ENCODE assay signal across 18 cellular contexts in the genomic region with DNA sequence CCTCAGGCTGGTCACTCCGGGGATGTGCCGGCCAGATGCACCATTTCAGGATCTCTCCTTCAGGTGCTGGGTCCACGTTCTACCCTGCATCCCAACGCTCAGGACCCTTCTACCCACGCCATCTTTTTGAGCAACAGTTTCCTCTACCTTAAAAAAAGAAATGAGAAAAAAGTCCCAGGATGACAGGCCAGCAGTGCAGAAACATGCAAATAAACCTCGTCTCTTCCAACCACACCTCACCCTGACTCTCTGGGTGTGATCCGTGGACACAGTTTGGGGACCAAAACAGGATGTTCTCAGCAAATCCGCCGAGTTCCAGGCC.
"Had no signal": no experiment of that assay in that cellular context is flagged by ENCODE, and none has a peak within 500 bp of the region (broad histone marks: within the 10 kb centered on the region; RNA-seq: fewer than 3 reads in every experiment).

No MANE protein-coding gene starts in this region.

- H3K4me3 ChIP-seq: esophagus muscularis mucosa, mucosa of descending colon, SJSA1, upper lobe of left lung had no signal

- H3K9me3 ChIP-seq: esophagus muscularis mucosa, mucosa of descending colon, neutrophil, SJSA1, upper lobe of left lung had no signal

- H3K36me3 ChIP-seq: neutrophil had no signal

- ATAC-seq: activated CD8-positive, alpha-beta memory T cell treated with anti-CD3 and anti-CD28 coated beads, Interleukin-2, amount 10 ng/mL, durations not matched to agents 7 days and 5 days had no signal

- H3K27ac Mint-ChIP-seq: activated CD4-positive, alpha-beta memory T cell treated with anti-CD3 and anti-CD28 coated beads for 36 hours; activated CD8-positive, alpha-beta memory T cell treated with anti-CD3 and anti-CD28 coated beads, Interleukin-2, amount 10 ng/mL, durations not matched to agents 7 days and 5 days; activated naive CD8-positive, alpha-beta T cell; naive B cell had no signal

- DNase-seq: activated CD4-positive, alpha-beta memory T cell treated with anti-CD3 and anti-CD28 coated beads for 36 hours; activated CD8-positive, alpha-beta memory T cell treated with anti-CD3 and anti-CD28 coated beads, Interleukin-2, amount 10 ng/mL, durations not matched to agents 7 days and 5 days; effector CD4-positive, alpha-beta T cell; kidney; mammary epithelial cell; mucosa of descending colon; naive B cell; stimulated activated CD4-positive, alpha-beta T cell treated with anti-CD3 and anti-CD28 coated beads, Interleukin-2, amount 100 ng/mL, for 24 hours; stimulated activated naive CD4-positive, alpha-beta T cell treated with Interleukin-2 at 50 U/mL for 16 hours; T-helper 2 cell; upper lobe of left lung had no signal

- H3K4me3 Mint-ChIP-seq: activated CD4-positive, alpha-beta memory T cell treated with anti-CD3 and anti-CD28 coated beads for 36 hours; activated CD8-positive, alpha-beta memory T cell treated with anti-CD3 and anti-CD28 coated beads, Interleukin-2, amount 10 ng/mL, durations not matched to agents 7 days and 5 days; activated naive CD8-positive, alpha-beta T cell; central memory CD8-positive, alpha-beta T cell; naive B cell had no signal

- H3K27me3 ChIP-seq: esophagus muscularis mucosa, neutrophil, SJSA1, upper lobe of left lung had no signal

- H3K27ac ChIP-seq: neutrophil, SJSA1, VCaP had no signal

- H3K9me3 Mint-ChIP-seq: activated CD4-positive, alpha-beta memory T cell treated with anti-CD3 and anti-CD28 coated beads for 36 hours; naive B cell had no signal

- H3K27me3 Mint-ChIP-seq: activated CD4-positive, alpha-beta memory T cell treated with anti-CD3 and anti-CD28 coated beads for 36 hours; activated CD8-positive, alpha-beta memory T cell treated with anti-CD3 and anti-CD28 coated beads, Interleukin-2, amount 10 ng/mL, durations not matched to agents 7 days and 5 days; activated naive CD8-positive, alpha-beta T cell; brain; central memory CD8-positive, alpha-beta T cell; naive B cell had no signal

- H3K36me3 Mint-ChIP-seq: activated CD4-positive, alpha-beta memory T cell treated with anti-CD3 and anti-CD28 coated beads for 36 hours; activated CD8-positive, alpha-beta memory T cell treated with anti-CD3 and anti-CD28 coated beads, Interleukin-2, amount 10 ng/mL, durations not matched to agents 7 days and 5 days; activated naive CD8-positive, alpha-beta T cell had no signal

- H3K4me1 Mint-ChIP-seq: activated CD8-positive, alpha-beta memory T cell treated with anti-CD3 and anti-CD28 coated beads, Interleukin-2, amount 10 ng/mL, durations not matched to agents 7 days and 5 days; central memory CD8-positive, alpha-beta T cell had no signal
